ENCODE assay signal across 28 cellular contexts in the genomic region with DNA sequence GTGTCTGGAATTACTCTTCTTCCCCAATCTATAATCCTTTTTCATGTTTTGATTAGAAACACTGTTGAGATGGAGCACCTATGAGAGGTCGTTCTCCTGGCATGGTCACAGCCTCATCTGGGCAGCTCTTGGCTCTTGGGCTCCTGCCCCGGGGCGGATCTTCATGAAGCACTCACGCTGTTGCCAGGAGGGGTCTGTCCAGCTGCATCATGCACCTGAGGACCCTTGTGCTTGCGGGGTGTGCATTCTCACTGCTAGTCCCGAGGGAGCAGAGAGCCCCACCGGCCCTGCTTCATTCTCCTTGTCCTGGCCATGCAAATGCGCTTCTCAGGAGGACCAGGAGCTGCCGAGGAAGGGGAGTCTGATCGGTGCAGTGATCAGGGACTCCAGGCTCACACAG.
"Had no signal": no experiment of that assay in that cellular context is flagged by ENCODE, and none has a peak within 500 bp of the region (broad histone marks: within the 10 kb centered on the region; RNA-seq: fewer than 3 reads in every experiment).

No MANE protein-coding gene starts in this region.

- ATAC-seq: esophagus mucosa; stimulated activated naive B cell treated with anti-CD40 and anti-IgM and Interleukin-4, amounts not matched to agents 10 μg/mL and 1 μg/mL and 100 μg/mL, for 72 hours had no signal

- H3K4me1 Mint-ChIP-seq: endodermal cell had no signal

- H3K9me3 ChIP-seq: left lung had no signal

- FAIRE-seq: small intestine, TTC549 had no signal

- H3K27ac Mint-ChIP-seq: activated T-cell treated with anti-CD3 and anti-CD28 coated beads, Interleukin-2, amount 50 U/mL, for 24 hours; endodermal cell; mesothelial cell of epicardium; naive B cell; stimulated activated naive B cell treated with anti-CD40 and anti-IgM and Interleukin-4, amounts not matched to agents 10 μg/mL and 1 μg/mL and 100 μg/mL, for 72 hours had no signal

- DNase-seq: activated CD4-positive, alpha-beta T cell treated with anti-CD3 and anti-CD28 coated beads for 48 hours; activated CD4-positive, alpha-beta T cell treated with anti-CD3 and anti-CD28 coated beads, Interleukin-2, amount 50 U/mL, for 48 hours; activated CD8-positive, alpha-beta memory T cell treated with anti-CD3 and anti-CD28 coated beads, Interleukin-2, amount 50 U/mL, for 48 hours; activated gamma-delta T cell; activated naive CD4-positive, alpha-beta T cell treated with anti-CD3 and anti-CD28 coated beads, Interleukin-2, amount 50 U/mL, for 16 hours; activated T-cell treated with anti-CD3 and anti-CD28 coated beads, Interleukin-2, amount 50 U/mL, for 24 hours; amniotic stem cell; central memory CD4-positive, alpha-beta T cell; endodermal cell; foreskin fibroblast; head of caudate nucleus; kidney glomerular epithelial cell; left lung; naive B cell; posterior cingulate gyrus; small intestine; stimulated activated CD4-positive, alpha-beta T cell treated with anti-CD3 and anti-CD28 coated beads, Interleukin-1b, Interleukin-23, amount 100 ng/mL, for 48 hours; stimulated activated CD4-positive, alpha-beta T cell treated with anti-CD3 and anti-CD28 coated beads, Interleukin-4, amount 100 ng/mL, for 4 hours; stimulated activated CD8-positive, alpha-beta memory T cell treated with anti-CD3 and anti-CD28 coated beads, Interleukin-4, amount 100 ng/mL, for 48 hours; stimulated activated naive B cell treated with anti-CD40 and anti-IgM and Interleukin-4, amounts not matched to agents 10 μg/mL and 1 μg/mL and 100 μg/mL, for 72 hours; stomach; T-helper 1 cell had no signal

- H3K36me3 ChIP-seq: left lung, stomach, tibial nerve had no signal

- H3K4me1 ChIP-seq: left lung, stomach had no signal

- H3K27me3 ChIP-seq: stomach, tibial nerve had no signal

- H3K27ac ChIP-seq: left lung, stomach, VCaP had no signal

- H3K4me3 ChIP-seq: left lung, stomach, tibial nerve had no signal

- H3K4me3 Mint-ChIP-seq: activated T-cell treated with anti-CD3 and anti-CD28 coated beads, Interleukin-2, amount 50 U/mL, for 24 hours; endodermal cell; mesothelial cell of epicardium; naive B cell; neural crest cell; stimulated activated naive B cell treated with anti-CD40 and anti-IgM and Interleukin-4, amounts not matched to agents 10 μg/mL and 1 μg/mL and 100 μg/mL, for 72 hours had no signal
